9 cellular contexts compared by ENCODE assay signal in genomic region chr20:6333110-6333509, GRCh38.
"Had no signal": no experiment of that assay in that cellular context is flagged by ENCODE, and none has a peak within 500 bp of the region (broad histone marks: within the 10 kb centered on the region; RNA-seq: fewer than 3 reads in every experiment).

No MANE protein-coding gene starts in this region.

- H3K27ac ChIP-seq: colonic mucosa, heart right ventricle, pancreas had no signal

- ATAC-seq: activated CD8-positive, alpha-beta T cell treated with anti-CD3 and anti-CD28 coated beads for 36 hours; activated naive CD8-positive, alpha-beta T cell treated with anti-CD3 and anti-CD28 coated beads, Interleukin-2, amount 50 U/mL, for 24 hours; heart right ventricle; left ventricle myocardium superior; pancreas had no signal

- H3K4me1 Mint-ChIP-seq: activated naive CD8-positive, alpha-beta T cell treated with anti-CD3 and anti-CD28 coated beads, Interleukin-2, amount 50 U/mL, for 24 hours; neural crest cell had no signal

- H3K27me3 Mint-ChIP-seq: activated CD8-positive, alpha-beta T cell treated with anti-CD3 and anti-CD28 coated beads for 36 hours; activated naive CD8-positive, alpha-beta T cell treated with anti-CD3 and anti-CD28 coated beads, Interleukin-2, amount 50 U/mL, for 24 hours had no signal

- H3K4me3 Mint-ChIP-seq: activated CD8-positive, alpha-beta T cell treated with anti-CD3 and anti-CD28 coated beads for 36 hours; activated naive CD8-positive, alpha-beta T cell treated with anti-CD3 and anti-CD28 coated beads, Interleukin-2, amount 50 U/mL, for 24 hours; neural crest cell had no signal

- DNase-seq: activated CD8-positive, alpha-beta memory T cell treated with anti-CD3 and anti-CD28 coated beads, Interleukin-2, amount 50 U/mL, for 4 hours; activated CD8-positive, alpha-beta T cell treated with anti-CD3 and anti-CD28 coated beads for 36 hours; activated naive CD8-positive, alpha-beta T cell treated with anti-CD3 and anti-CD28 coated beads, Interleukin-2, amount 50 U/mL, for 24 hours; caudate nucleus; colonic mucosa; heart right ventricle; left ventricle myocardium superior; pancreas had no signal

- H3K4me3 ChIP-seq: colonic mucosa, heart right ventricle, pancreas had no signal

- H3K9me3 ChIP-seq: colonic mucosa, pancreas had no signal

- H3K36me3 ChIP-seq: colonic mucosa, heart right ventricle, pancreas had no signal

- H3K27ac Mint-ChIP-seq: activated CD8-positive, alpha-beta T cell treated with anti-CD3 and anti-CD28 coated beads for 36 hours; activated naive CD8-positive, alpha-beta T cell treated with anti-CD3 and anti-CD28 coated beads, Interleukin-2, amount 50 U/mL, for 24 hours had no signal

- H3K4me1 ChIP-seq: colonic mucosa, heart right ventricle, pancreas had no signal

- H3K27me3 ChIP-seq: colonic mucosa, heart right ventricle had no signal
